ENCODE assay signal across 8 cellular contexts in the genomic region with DNA sequence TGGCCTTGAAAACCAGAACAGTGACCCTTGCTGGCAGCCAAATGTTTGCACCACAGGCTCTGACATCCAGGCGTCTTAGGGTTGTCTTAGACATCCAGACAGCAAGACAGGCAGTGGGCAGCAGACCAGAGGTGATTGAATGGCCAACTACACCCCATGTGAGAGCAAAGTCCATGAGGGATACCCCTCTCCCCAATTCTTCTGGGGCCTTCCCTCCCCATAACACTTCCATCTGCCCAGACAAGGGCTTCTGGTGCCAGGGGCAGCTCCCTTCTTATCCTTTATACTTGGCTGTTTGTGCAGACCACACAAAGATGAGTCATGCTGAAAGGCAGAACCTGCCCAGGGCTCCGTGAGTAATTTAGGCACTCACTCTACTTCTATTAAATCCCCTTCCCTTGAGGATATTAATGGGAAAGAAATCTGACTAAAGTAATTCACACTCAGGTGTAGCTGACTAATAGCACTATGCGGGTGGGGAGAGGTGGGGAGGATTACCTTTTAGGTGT.
DNase-seq lines count a peak whose midpoint lies in the region; ATAC-seq and FAIRE-seq lines count a peak whose summit lies in the region.

No MANE protein-coding gene starts in this region.

- peaks cover 13% of the 10 kb centered on the region for H3K36me3 Mint-ChIP-seq in activated CD4-positive, alpha-beta T cell treated with anti-CD3 and anti-CD28 coated beads for 36 hours (ENCODE audit: low read depth)
- peaks cover 6% of the 10 kb centered on the region for H3K36me3 Mint-ChIP-seq in dendritic cell treated with granulocyte-macrophage colony-stimulating factor and Interleukin-4, amounts not matched to agents 40 ng/mL and 50 ng/mL, for 4 days (ENCODE audit: low read depth)

- H3K27ac Mint-ChIP-seq in activated CD4-positive, alpha-beta T cell treated with anti-CD3 and anti-CD28 coated beads for 36 hours: no peak overlapping the region
- peak overlapping the region; percentile 95 for H3K27ac Mint-ChIP-seq in dendritic cell treated with granulocyte-macrophage colony-stimulating factor and Interleukin-4, amounts not matched to agents 40 ng/mL and 50 ng/mL, for 4 days

- no peak overlapping the region for H3K4me3 Mint-ChIP-seq in activated CD4-positive, alpha-beta T cell treated with anti-CD3 and anti-CD28 coated beads for 36 hours
- H3K4me3 Mint-ChIP-seq in dendritic cell treated with granulocyte-macrophage colony-stimulating factor and Interleukin-4, amounts not matched to agents 40 ng/mL and 50 ng/mL, for 4 days: no peak overlapping the region

- CTCF ChIA-PET in activated CD4-positive, alpha-beta T cell treated with anti-CD3 and anti-CD28 coated beads for 36 hours (lab: Charles Lee): interaction anchor here (0.7 to 3.6 kb wide), 13 partner anchors 9 to 1029 kb away, joined by 3 to 18 read pairs (median 5); no protein-coding TSS in a partner anchor

- no peak overlapping the region for H3K9ac ChIP-seq in skeletal muscle satellite cell (ENCODE audit: low read depth, low read length)

- 18 to 31% (median 27%) methylated on average over 3 of the region's 3 CpGs for WGBS in small intestine, 3 donors

- H3K4me2 ChIP-seq in skeletal muscle satellite cell (ENCODE audit: low read length): peak overlapping the region; percentile 53

- no peak overlapping the region for H3K27ac ChIP-seq in small intestine (ENCODE audit: low read depth in 1 of 2, low read length in 1 of 2)

- H3K9me3 ChIP-seq in skeletal muscle satellite cell (replicated peaks; ENCODE audit: low read length): peaks cover 6% of the 10 kb centered on the region
- no peaks in the 10 kb centered on the region for H3K9me3 ChIP-seq in small intestine (ENCODE audit: control insufficient read depth, low read depth)

- POLR2A ChIA-PET in activated CD4-positive, alpha-beta T cell treated with anti-CD3 and anti-CD28 coated beads for 36 hours (lab: Charles Lee): interaction anchor here (0.5 to 2.3 kb wide), 5 partner anchors 14 to 1218 kb away, joined by 3 to 14 read pairs (median 5); no protein-coding TSS in a partner anchor

- peaks cover 81% of the 10 kb centered on the region for H3K4me1 Mint-ChIP-seq in activated CD4-positive, alpha-beta T cell treated with anti-CD3 and anti-CD28 coated beads for 36 hours
- peaks cover 91% of the 10 kb centered on the region for H3K4me1 Mint-ChIP-seq in dendritic cell treated with granulocyte-macrophage colony-stimulating factor and Interleukin-4, amounts not matched to agents 40 ng/mL and 50 ng/mL, for 4 days (ENCODE audit: low read depth)

- ATAC-seq in activated CD4-positive, alpha-beta T cell treated with anti-CD3 and anti-CD28 coated beads for 36 hours: peak; percentile 40

- FAIRE-seq in small intestine (lab: Jason Lieb, UNC): no peak

- peak; percentile 52 for DNase-seq in activated CD4-positive, alpha-beta T cell treated with anti-CD3 and anti-CD28 coated beads for 36 hours
- DNase-seq in activated CD4-positive, alpha-beta T cell treated with anti-CD3 and anti-CD28 coated beads for 1 hour: no peak
- DNase-seq in NOMO-1 (lab: John Stamatoyannopoulos, UW; ENCODE audit: unreplicated experiment in 2 of 2): peak; percentile 52 to 71
- DNase-seq in small intestine: no peak
- no peak for DNase-seq in GOT3 (lab: John Stamatoyannopoulos, UW)
- no peak for DNase-seq in GM19238 (ENCODE audit: insufficient read length, low spot score)

- H3K27me3 ChIP-seq in skeletal muscle satellite cell (ENCODE audit: control insufficient read depth, insufficient read depth, low read length) (peaks cover 8% of the 10 kb centered on the region), small intestine (ENCODE audit: control insufficient read depth in 2 of 2, insufficient read depth in 2 of 2, low read length in 2 of 2) (no peaks in the 10 kb centered on the region)

- H3K36me3 ChIP-seq in skeletal muscle satellite cell (ENCODE audit: insufficient read depth, low read length) (no peaks in the 10 kb centered on the region), small intestine (ENCODE audit: control insufficient read depth in 2 of 2, insufficient read depth in 2 of 2, low read length in 2 of 2) (no peaks in the 10 kb centered on the region)

- H3K4me3 ChIP-seq in skeletal muscle satellite cell (ENCODE audit: low read length) (no peak overlapping the region), small intestine (ENCODE audit: low read depth in 1 of 2, low read length in 2 of 2) (no peak overlapping the region)

- peaks cover 12% of the 10 kb centered on the region for H3K9me3 Mint-ChIP-seq in activated CD4-positive, alpha-beta T cell treated with anti-CD3 and anti-CD28 coated beads for 36 hours (ENCODE audit: low read depth)
- peaks cover 6% of the 10 kb centered on the region for H3K9me3 Mint-ChIP-seq in dendritic cell treated with granulocyte-macrophage colony-stimulating factor and Interleukin-4, amounts not matched to agents 40 ng/mL and 50 ng/mL, for 4 days

- H3K27me3 Mint-ChIP-seq in activated CD4-positive, alpha-beta T cell treated with anti-CD3 and anti-CD28 coated beads for 36 hours: no peaks in the 10 kb centered on the region
- peaks cover 25% of the 10 kb centered on the region for H3K27me3 Mint-ChIP-seq in dendritic cell treated with granulocyte-macrophage colony-stimulating factor and Interleukin-4, amounts not matched to agents 40 ng/mL and 50 ng/mL, for 4 days

- intact Hi-C loops in activated CD4-positive, alpha-beta T cell treated with anti-CD3 and anti-CD28 coated beads for 36 hours (cut with DNase I, micrococcal nuclease): loop anchor here (1.0 to 5.0 kb wide), 5 partner anchors 13 to 788 kb away; no protein-coding TSS in a partner anchor
- intact Hi-C loops in dendritic cell treated with granulocyte-macrophage colony-stimulating factor and Interleukin-4, amounts not matched to agents 40 ng/mL and 50 ng/mL, for 4 days (cut with micrococcal nuclease): loop anchor here (5.0 kb wide), 2 partner anchors 238 to 408 kb away; partner anchors contain the start of gene TLE3

- H3K4me1 ChIP-seq in skeletal muscle satellite cell (ENCODE audit: control insufficient read depth, insufficient read depth, low read length) (peaks cover 60% of the 10 kb centered on the region), small intestine (ENCODE audit: control insufficient read depth in 2 of 2, insufficient read depth in 1 of 2, low read depth in 1 of 2, low read length in 1 of 2) (peaks cover 0 to 9% of the 10 kb centered on the region in 2 donors)

Comparison
In these comparisons a context has a peak if more than half of its experiments do, and no peak if none do; other contexts are left out.
1. DNase-seq: peak in activated CD4-positive, alpha-beta T cell treated with anti-CD3 and anti-CD28 coated beads for 36 hours (single experiment) and NOMO-1 (2 of 2); none in activated CD4-positive, alpha-beta T cell treated with anti-CD3 and anti-CD28 coated beads for 1 hour (single experiment), small intestine (single experiment), GOT3 (single experiment) and GM19238 (single experiment).